Comparison of ENCODE assay signal across 8 cellular contexts in genomic region chr9:125255781-125256391, GRCh38. TPM values are rescaled to one million over a fixed set of nuclear protein-coding genes. Genes with fewer than 3 reads are reported as not detected.
DNase-seq lines count a peak whose midpoint lies in the region; ATAC-seq and TF ChIP-seq lines count a peak whose summit lies in the region.

No MANE protein-coding gene starts in this region.

- intact Hi-C loops in PC-9 (cut with micrococcal nuclease; ENCODE audit: unreplicated experiment) = loop anchor here (2.0 to 10.0 kb wide), 2 partner anchors 117 to 969 kb away; no protein-coding TSS in a partner anchor
- intact Hi-C loops in posterior vena cava (cut with DNase I) = no loop called here

- ATAC-seq in HG03039 (IDR thresholded peaks at IDR 0.05; ENCODE audit: unreplicated experiment) = no peak
- ATAC-seq in GM21825 (IDR thresholded peaks at IDR 0.05; ENCODE audit: unreplicated experiment) = no peak

- no peaks in the 10 kb centered on the region for H3K79me2 ChIP-seq in PC-9 (ENCODE audit: low read depth)
- no peaks in the 10 kb centered on the region for H3K79me2 ChIP-seq in fibroblast of lung (ENCODE audit: control insufficient read depth, insufficient read depth, low read length)

- H3K36me3 ChIP-seq in PC-9 (ENCODE audit: low read depth) (no peaks in the 10 kb centered on the region), fibroblast of lung (ENCODE audit: control insufficient read depth, insufficient read depth, low read length) (no peaks in the 10 kb centered on the region)

- CTCF ChIA-PET in AG04450 (lab: Charles Lee) = interaction anchor here (0.6 to 2.4 kb wide), 13 partner anchors 11 to 971 kb away, joined by 3 to 21 read pairs (median 4); no protein-coding TSS in a partner anchor
- CTCF ChIA-PET in PC-9 (lab: Charles Lee) = interaction anchor here (0.6 to 1.0 kb wide), 2 partner anchors 113 to 355 kb away, joined by 3 to 4 read pairs; no protein-coding TSS in a partner anchor

- POLR2A ChIA-PET in AG04450 (lab: Yijun Ruan, JAX) = interaction anchor here (1.9 kb wide), 1 partner anchor 15 kb away, joined by 11 read pairs; the partner anchor contains the start of gene HSPA5
- POLR2A ChIA-PET in PC-9 (lab: Charles Lee; ENCODE audit: unreplicated experiment) = interaction anchor here (0.6 kb wide), 1 partner anchor 1143 kb away, joined by 7 read pairs; no protein-coding TSS in a partner anchor

- no peaks in the 10 kb centered on the region for H3K9me2 ChIP-seq in PC-9 (ENCODE audit: insufficient read depth)

- H3K4me3 ChIP-seq in AG04450 (ENCODE audit: low read depth, low read length) = no peak overlapping the region
- no peak overlapping the region for H3K4me3 ChIP-seq in GM12865 (ENCODE audit: low read depth, low read length)
- no peak overlapping the region for H3K4me3 ChIP-seq in PC-9
- no peak overlapping the region for H3K4me3 ChIP-seq in fibroblast of lung (replicated peaks in 1 of 4; ENCODE audit: control extremely low read depth in 1 of 4, insufficient read depth in 1 of 4, low read depth in 3 of 4, low read length in 4 of 4)

- H3K27me3 ChIP-seq in AG04450 (ENCODE audit: control insufficient read depth, insufficient read depth, low read length) (no peaks in the 10 kb centered on the region), PC-9 (ENCODE audit: insufficient read depth, low read depth) (no peaks in the 10 kb centered on the region), fibroblast of lung (ENCODE audit: control insufficient read depth, insufficient read depth, low read length) (no peaks in the 10 kb centered on the region)

- H3K4me1 ChIP-seq in PC-9 (replicated peaks; ENCODE audit: insufficient read depth) (peaks cover 9% of the 10 kb centered on the region), fibroblast of lung (ENCODE audit: control insufficient read depth, extremely low read depth, insufficient read depth, low read length) (no peaks in the 10 kb centered on the region)

- no peak overlapping the region for H3K9ac ChIP-seq in fibroblast of lung (ENCODE audit: insufficient read depth, low read length)

- no peak for DNase-seq in AG04450 (ENCODE audit: low read depth, low spot score)
- no peak for DNase-seq in GM12865 (ENCODE audit: low read depth)
- no peak for DNase-seq in PC-9
- peak in 1 of 2 donors; percentile 42 for DNase-seq in fibroblast of lung (ENCODE audit: low read depth in 2 of 2)
- DNase-seq in DMS79 (lab: John Stamatoyannopoulos, UW) = no peak
- DNase-seq in posterior vena cava (ENCODE audit: low spot score) = no peak

- no peak overlapping the region for H2AFZ ChIP-seq in PC-9
- H2AFZ ChIP-seq in fibroblast of lung (ENCODE audit: low read length) = no peak overlapping the region

- H3K27ac ChIP-seq in AG04450 (ENCODE audit: low read depth, low read length) (no peak overlapping the region), PC-9 (no peak overlapping the region), fibroblast of lung (ENCODE audit: insufficient read depth, low read length) (no peak overlapping the region)

- H3F3A ChIP-seq in PC-9 (ENCODE audit: insufficient read depth, low read depth) = peaks cover 13% of the 10 kb centered on the region; the same call in 1 of the 2 replicates

- no TSS peak for BruUV-seq in PC-9 (replicated peaks; lab: Mats Ljungman, UMichigan)

- TF ChIP-seq CTCF in AG04450 (IDR thresholded peaks at IDR 0.05; ENCODE audit: low read depth, low read length) (peak; percentile 42), GM12865 (IDR thresholded peaks at IDR 0.05; ENCODE audit: insufficient read depth, low read depth, low read length, missing control alignments) (peak; percentile 36), PC-9 (conservative IDR thresholded peaks at IDR 0.05) (peak; percentile 58), fibroblast of lung (conservative IDR thresholded peaks at IDR 0.05 in 1 of 2, IDR thresholded peaks at IDR 0.05 in 1 of 2; ENCODE audit: low read depth in 1 of 2, low read length in 2 of 2) (peak; percentile 24 to 45)

- no peaks in the 10 kb centered on the region for H3K9me3 ChIP-seq in AG04450 (ENCODE audit: control insufficient read depth, insufficient read depth, low read length)
- no peaks in the 10 kb centered on the region for H3K9me3 ChIP-seq in PC-9 (ENCODE audit: insufficient read depth, low read depth)
- no peaks in the 10 kb centered on the region for H3K9me3 ChIP-seq in fibroblast of lung (ENCODE audit: control insufficient read depth, insufficient read depth, low read depth, low read length)

- H4K20me1 ChIP-seq in PC-9 (ENCODE audit: insufficient read depth) (no peaks in the 10 kb centered on the region), fibroblast of lung (ENCODE audit: control insufficient read depth, extremely low read depth, insufficient read depth, low read length) (no peaks in the 10 kb centered on the region)

- H3K4me2 ChIP-seq in PC-9 = no peak overlapping the region
- no peak overlapping the region for H3K4me2 ChIP-seq in fibroblast of lung (ENCODE audit: extremely low read depth, insufficient read depth, low read length)

RNA-seq across cellular contexts. Expression of gene GAPVD1, which starts 5.7 kb away (rescaled TPM):
- 22.1 and 25.8 TPM in 2 replicates for polyA plus RNA-seq in AG04450 (2011; rRNA removed)
- 26.6 and 34.5 TPM in 2 replicates for polyA minus RNA-seq in AG04450 (2011; rRNA and poly(A)+ RNA removed)
- total RNA-seq in PC-9 (2021) = 58.2 and 70.3 TPM in 2 replicates
- total RNA-seq in fibroblast of lung = 54.7 and 72.3 TPM in 2 replicates
- polyA plus RNA-seq in fibroblast of lung = 22.5 and 23.0 TPM in 2 replicates
- 15.9 and 16.6 TPM in 2 replicates for polyA plus RNA-seq in fibroblast of lung (2012)
- 16.1 and 18.9 TPM in 2 replicates for polyA minus RNA-seq in fibroblast of lung (ENCODE audit: low replicate concordance)
- 10 to 100 TPM; 42.5 to 53.3 TPM for total RNA-seq in posterior vena cava

RNA-seq across cellular contexts. Expression of gene HSPA5, which starts 14.7 kb away (rescaled TPM):
- 477 and 591 TPM in 2 replicates for polyA plus RNA-seq in AG04450 (2011; rRNA removed)
- polyA minus RNA-seq in AG04450 (2011; rRNA and poly(A)+ RNA removed) = 298 and 337 TPM in 2 replicates
- 185 and 235 TPM in 2 replicates for total RNA-seq in PC-9 (2021)
- total RNA-seq in fibroblast of lung = 193 and 339 TPM in 2 replicates
- 482 and 558 TPM in 2 replicates for polyA plus RNA-seq in fibroblast of lung
- 449 and 587 TPM in 2 replicates for polyA plus RNA-seq in fibroblast of lung (2012)
- polyA minus RNA-seq in fibroblast of lung (ENCODE audit: low replicate concordance) = 122 and 124 TPM in 2 replicates
- total RNA-seq in posterior vena cava = 100 to 1,000 TPM; 160 to 218 TPM

RNA-seq across cellular contexts. Expression of gene RABEPK, which starts 55.5 kb away (rescaled TPM):
- polyA plus RNA-seq in AG04450 (2011; rRNA removed) = 45.5 and 45.8 TPM in 2 replicates
- 22.8 and 25.8 TPM in 2 replicates for polyA minus RNA-seq in AG04450 (2011; rRNA and poly(A)+ RNA removed)
- 28.9 and 29.7 TPM in 2 replicates for total RNA-seq in PC-9 (2021)
- 37.3 and 37.8 TPM in 2 replicates for total RNA-seq in fibroblast of lung
- 29.8 and 32.6 TPM in 2 replicates for polyA plus RNA-seq in fibroblast of lung
- 30.5 and 34.4 TPM in 2 replicates for polyA plus RNA-seq in fibroblast of lung (2012)
- polyA minus RNA-seq in fibroblast of lung (ENCODE audit: low replicate concordance) = 14.3 and 27.3 TPM in 2 replicates
- total RNA-seq in posterior vena cava = 10 to 100 TPM; 15.6 to 16.4 TPM
